ENCODE assay signal across 9 cellular contexts in the genomic region with DNA sequence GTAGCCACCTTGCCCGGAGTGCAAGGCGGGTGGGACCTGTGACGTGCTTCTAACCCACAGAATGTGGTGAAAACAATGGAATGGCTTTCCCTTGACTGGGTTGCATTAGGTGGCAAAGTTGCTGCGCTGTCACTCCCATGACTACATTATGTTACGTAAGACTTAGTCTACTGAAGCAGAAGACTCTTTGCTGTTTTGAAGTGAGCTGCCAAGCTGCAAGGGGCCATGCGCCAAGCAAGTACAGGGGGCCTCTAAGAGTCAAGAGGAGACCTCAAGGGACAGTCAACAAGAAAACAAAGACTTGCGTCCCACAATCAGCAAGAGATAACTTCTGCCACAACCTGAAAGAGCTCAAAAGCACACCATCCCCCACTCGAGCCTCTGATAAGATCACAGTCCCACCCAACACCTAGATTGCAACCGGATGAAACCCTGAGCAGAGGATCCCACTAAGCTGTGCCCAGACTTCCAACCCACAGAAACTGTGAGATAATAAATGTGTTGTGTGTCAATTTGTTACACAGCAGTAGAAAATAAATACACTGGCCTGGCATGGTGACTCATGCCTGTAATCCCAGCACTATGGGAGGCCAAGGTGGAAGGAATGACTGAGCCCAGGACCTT. TPM values are rescaled to one million over a fixed set of nuclear protein-coding genes. Genes with fewer than 3 reads are reported as not detected.
DNase-seq lines count a peak whose midpoint lies in the region; ATAC-seq lines count a peak whose summit lies in the region.
"Had no signal": no experiment of that assay in that cellular context is flagged by ENCODE, and none has a peak within 500 bp of the region (broad histone marks: within the 10 kb centered on the region; RNA-seq: fewer than 3 reads in every experiment).

No MANE protein-coding gene starts in this region.

- DNase-seq in AG20443 (ENCODE audit: low spot score) (peak; percentile 41), M059J (ENCODE audit: low read depth) (peak; percentile 60), amniotic epithelial cell (ENCODE audit: low read depth) (peak; percentile 76), left lobe of liver (ENCODE audit: low spot score) (no peak), NCI-H2107 (lab: John Stamatoyannopoulos, UW) (no peak), NCI-H1417 treated with DMSO at 0.1 percent for 48 hours (lab: John Stamatoyannopoulos, UW) (no peak)
- DNase-seq: foreskin melanocyte had no signal

- ATAC-seq in left lobe of liver, result peak; percentile 36
- no peak for ATAC-seq in GM19328 (IDR thresholded peaks at IDR 0.05; ENCODE audit: unreplicated experiment)
- ATAC-seq in GM18867 (IDR thresholded peaks at IDR 0.05; ENCODE audit: unreplicated experiment), result no peak

RNA-seq across cellular contexts. Expression of a gene that starts 16.5 kb away (rescaled TPM):
- 21.4 and 47.1 TPM in 2 replicates for total RNA-seq in M059J (2014; rRNA removed; shearing (Covaris generic))
- 50.7 TPM for total RNA-seq in left lobe of liver

RNA-seq across cellular contexts. Expression of a gene that starts 34.3 kb away (rescaled TPM):
- 69.6 and 77.5 TPM in 2 replicates for total RNA-seq in M059J (2014; rRNA removed; shearing (Covaris generic))
- 68.1 TPM for total RNA-seq in left lobe of liver

Comparison
In these comparisons a context has a peak if more than half of its experiments do, and no peak if none do; other contexts are left out.
1. DNase-seq: peak in AG20443 (single experiment), M059J (single experiment) and amniotic epithelial cell (single experiment); none in left lobe of liver (single experiment), NCI-H2107 (single experiment) and NCI-H1417 treated with DMSO at 0.1 percent for 48 hours (single experiment).